ENCODE assay signal across 1 cellular context in the genomic region with DNA sequence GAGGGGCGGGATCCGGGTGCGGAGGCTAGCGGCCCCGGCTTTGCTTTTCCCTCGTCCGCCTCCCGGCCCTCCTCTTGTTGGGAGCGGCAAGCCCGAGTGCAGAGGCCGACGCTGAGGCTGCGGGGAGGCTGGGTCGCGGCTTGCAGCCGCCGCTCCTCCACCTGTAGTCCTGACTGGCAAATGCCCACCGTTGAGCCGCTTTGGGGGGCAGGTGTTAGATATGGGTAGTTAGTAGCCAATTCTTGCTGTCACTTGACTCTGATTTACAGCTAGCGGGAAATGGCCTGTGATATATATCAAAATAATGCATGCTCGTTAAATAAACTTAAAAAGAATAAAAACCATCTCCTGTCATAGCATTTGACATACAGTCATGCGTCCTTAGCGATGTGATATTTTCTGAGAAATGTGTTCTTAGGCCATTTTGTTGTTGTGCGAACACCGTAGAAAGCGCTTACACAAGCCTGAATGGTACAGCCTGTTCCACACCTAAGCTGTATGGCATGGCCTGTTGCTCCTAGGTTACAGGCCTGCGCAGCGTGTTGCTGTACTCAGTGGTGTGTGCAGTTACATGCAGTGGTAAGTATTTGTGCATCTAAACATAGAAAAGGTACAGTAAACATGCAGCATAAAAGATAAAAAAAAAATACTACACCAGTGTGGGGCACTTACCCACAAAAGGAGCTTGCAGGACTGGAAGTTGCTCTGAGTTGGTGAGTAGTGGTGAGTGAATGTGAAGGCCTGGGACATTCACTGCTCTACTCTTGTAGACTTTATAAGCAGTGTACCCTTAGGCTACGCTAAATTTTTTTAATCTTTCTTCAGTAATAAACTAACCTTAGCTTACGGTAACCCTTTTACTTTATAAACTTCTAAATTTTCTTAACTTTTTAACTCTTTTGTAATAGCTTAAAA.
TF ChIP-seq lines count a peak whose summit lies in the region.

No MANE protein-coding gene starts in this region.

TF ChIP-seq in K562, 482 proteins besides CTCF, POLR2A, EP300 and RAD21 (continued from another document and continues in another):
- TF ChIP-seq, protein P1, sequence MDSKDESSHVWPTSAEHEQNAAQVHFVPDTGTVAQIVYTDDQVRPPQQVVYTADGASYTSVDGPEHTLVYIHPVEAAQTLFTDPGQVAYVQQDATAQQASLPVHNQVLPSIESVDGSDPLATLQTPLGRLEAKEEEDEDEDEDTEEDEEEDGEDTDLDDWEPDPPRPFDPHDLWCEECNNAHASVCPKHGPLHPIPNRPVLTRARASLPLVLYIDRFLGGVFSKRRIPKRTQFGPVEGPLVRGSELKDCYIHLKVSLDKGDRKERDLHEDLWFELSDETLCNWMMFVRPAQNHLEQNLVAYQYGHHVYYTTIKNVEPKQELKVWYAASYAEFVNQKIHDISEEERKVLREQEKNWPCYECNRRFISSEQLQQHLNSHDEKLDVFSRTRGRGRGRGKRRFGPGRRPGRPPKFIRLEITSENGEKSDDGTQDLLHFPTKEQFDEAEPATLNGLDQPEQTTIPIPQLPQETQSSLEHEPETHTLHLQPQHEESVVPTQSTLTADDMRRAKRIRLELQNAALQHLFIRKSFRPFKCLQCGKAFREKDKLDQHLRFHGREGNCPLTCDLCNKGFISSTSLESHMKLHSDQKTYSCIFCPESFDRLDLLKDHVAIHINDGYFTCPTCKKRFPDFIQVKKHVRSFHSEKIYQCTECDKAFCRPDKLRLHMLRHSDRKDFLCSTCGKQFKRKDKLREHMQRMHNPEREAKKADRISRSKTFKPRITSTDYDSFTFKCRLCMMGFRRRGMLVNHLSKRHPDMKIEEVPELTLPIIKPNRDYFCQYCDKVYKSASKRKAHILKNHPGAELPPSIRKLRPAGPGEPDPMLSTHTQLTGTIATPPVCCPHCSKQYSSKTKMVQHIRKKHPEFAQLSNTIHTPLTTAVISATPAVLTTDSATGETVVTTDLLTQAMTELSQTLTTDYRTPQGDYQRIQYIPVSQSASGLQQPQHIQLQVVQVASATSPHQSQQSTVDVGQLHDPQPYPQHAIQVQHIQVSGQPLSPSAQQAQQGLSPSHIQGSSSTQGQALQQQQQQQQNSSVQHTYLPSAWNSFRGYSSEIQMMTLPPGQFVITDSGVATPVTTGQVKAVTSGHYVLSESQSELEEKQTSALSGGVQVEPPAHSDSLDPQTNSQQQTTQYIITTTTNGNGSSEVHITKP (IDR thresholded peaks at IDR 0.05; ENCODE audit: partially characterized antibody): peak; percentile 91
- no peak for TF ChIP-seq FOXA1 (IDR thresholded peaks at IDR 0.05; ENCODE audit: borderline replicate concordance)
- TF ChIP-seq MCM2 (IDR thresholded peaks at IDR 0.05; ENCODE audit: low read depth): no peak
- no peak for TF ChIP-seq ZNF253 (CRISPR knock-in tag; conservative IDR thresholded peaks at IDR 0.05)
- 0 out of 2 replicates have a peak, but pooled peaks have one; percentile 21 for TF ChIP-seq PHF21A (IDR thresholded peaks at IDR 0.05; ENCODE audit: borderline replicate concordance, low read depth)
- TF ChIP-seq, protein P2, sequence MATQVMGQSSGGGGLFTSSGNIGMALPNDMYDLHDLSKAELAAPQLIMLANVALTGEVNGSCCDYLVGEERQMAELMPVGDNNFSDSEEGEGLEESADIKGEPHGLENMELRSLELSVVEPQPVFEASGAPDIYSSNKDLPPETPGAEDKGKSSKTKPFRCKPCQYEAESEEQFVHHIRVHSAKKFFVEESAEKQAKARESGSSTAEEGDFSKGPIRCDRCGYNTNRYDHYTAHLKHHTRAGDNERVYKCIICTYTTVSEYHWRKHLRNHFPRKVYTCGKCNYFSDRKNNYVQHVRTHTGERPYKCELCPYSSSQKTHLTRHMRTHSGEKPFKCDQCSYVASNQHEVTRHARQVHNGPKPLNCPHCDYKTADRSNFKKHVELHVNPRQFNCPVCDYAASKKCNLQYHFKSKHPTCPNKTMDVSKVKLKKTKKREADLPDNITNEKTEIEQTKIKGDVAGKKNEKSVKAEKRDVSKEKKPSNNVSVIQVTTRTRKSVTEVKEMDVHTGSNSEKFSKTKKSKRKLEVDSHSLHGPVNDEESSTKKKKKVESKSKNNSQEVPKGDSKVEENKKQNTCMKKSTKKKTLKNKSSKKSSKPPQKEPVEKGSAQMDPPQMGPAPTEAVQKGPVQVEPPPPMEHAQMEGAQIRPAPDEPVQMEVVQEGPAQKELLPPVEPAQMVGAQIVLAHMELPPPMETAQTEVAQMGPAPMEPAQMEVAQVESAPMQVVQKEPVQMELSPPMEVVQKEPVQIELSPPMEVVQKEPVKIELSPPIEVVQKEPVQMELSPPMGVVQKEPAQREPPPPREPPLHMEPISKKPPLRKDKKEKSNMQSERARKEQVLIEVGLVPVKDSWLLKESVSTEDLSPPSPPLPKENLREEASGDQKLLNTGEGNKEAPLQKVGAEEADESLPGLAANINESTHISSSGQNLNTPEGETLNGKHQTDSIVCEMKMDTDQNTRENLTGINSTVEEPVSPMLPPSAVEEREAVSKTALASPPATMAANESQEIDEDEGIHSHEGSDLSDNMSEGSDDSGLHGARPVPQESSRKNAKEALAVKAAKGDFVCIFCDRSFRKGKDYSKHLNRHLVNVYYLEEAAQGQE (CRISPR knock-in tag; IDR thresholded peaks at IDR 0.05; ENCODE audit: low read depth): no peak
- TF ChIP-seq, protein P3, sequence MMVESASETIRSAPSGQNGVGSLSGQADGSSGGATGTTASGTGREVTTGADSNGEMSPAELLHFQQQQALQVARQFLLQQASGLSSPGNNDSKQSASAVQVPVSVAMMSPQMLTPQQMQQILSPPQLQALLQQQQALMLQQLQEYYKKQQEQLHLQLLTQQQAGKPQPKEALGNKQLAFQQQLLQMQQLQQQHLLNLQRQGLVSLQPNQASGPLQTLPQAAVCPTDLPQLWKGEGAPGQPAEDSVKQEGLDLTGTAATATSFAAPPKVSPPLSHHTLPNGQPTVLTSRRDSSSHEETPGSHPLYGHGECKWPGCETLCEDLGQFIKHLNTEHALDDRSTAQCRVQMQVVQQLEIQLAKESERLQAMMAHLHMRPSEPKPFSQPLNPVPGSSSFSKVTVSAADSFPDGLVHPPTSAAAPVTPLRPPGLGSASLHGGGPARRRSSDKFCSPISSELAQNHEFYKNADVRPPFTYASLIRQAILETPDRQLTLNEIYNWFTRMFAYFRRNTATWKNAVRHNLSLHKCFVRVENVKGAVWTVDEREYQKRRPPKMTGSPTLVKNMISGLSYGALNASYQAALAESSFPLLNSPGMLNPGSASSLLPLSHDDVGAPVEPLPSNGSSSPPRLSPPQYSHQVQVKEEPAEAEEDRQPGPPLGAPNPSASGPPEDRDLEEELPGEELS (CRISPR knock-in tag; IDR thresholded peaks at IDR 0.05; ENCODE audit: borderline replicate concordance): peak; percentile 54; the same call in 1 of the 2 replicates
- TF ChIP-seq, protein P4, sequence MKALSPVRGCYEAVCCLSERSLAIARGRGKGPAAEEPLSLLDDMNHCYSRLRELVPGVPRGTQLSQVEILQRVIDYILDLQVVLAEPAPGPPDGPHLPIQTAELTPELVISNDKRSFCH (CRISPR knock-in tag; IDR thresholded peaks at IDR 0.05): no peak
- TF ChIP-seq, protein P4 (tag; IDR thresholded peaks at IDR 0.05): 0 out of 2 replicates have a peak, but pooled peaks have one; percentile 32
- TF ChIP-seq NFE2L1 (tag; IDR thresholded peaks at IDR 0.05; ENCODE audit: borderline replicate concordance, low read depth): no peak
- no peak for TF ChIP-seq CC2D1A (IDR thresholded peaks at IDR 0.05)
- no peak for TF ChIP-seq MBD2 (IDR thresholded peaks at IDR 0.05; ENCODE audit: borderline replicate concordance, low read depth)
- TF ChIP-seq DPF2 (IDR thresholded peaks at IDR 0.05): 0 out of 2 replicates have a peak, but pooled peaks have one; percentile 7
- TF ChIP-seq WHSC1 (IDR thresholded peaks at IDR 0.05; ENCODE audit: low read length): no peak
- TF ChIP-seq, protein P5, sequence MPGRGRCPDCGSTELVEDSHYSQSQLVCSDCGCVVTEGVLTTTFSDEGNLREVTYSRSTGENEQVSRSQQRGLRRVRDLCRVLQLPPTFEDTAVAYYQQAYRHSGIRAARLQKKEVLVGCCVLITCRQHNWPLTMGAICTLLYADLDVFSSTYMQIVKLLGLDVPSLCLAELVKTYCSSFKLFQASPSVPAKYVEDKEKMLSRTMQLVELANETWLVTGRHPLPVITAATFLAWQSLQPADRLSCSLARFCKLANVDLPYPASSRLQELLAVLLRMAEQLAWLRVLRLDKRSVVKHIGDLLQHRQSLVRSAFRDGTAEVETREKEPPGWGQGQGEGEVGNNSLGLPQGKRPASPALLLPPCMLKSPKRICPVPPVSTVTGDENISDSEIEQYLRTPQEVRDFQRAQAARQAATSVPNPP (IDR thresholded peaks at IDR 0.05; ENCODE audit: borderline replicate concordance, insufficient read depth, insufficient read length): no peak
- TF ChIP-seq, protein P6, sequence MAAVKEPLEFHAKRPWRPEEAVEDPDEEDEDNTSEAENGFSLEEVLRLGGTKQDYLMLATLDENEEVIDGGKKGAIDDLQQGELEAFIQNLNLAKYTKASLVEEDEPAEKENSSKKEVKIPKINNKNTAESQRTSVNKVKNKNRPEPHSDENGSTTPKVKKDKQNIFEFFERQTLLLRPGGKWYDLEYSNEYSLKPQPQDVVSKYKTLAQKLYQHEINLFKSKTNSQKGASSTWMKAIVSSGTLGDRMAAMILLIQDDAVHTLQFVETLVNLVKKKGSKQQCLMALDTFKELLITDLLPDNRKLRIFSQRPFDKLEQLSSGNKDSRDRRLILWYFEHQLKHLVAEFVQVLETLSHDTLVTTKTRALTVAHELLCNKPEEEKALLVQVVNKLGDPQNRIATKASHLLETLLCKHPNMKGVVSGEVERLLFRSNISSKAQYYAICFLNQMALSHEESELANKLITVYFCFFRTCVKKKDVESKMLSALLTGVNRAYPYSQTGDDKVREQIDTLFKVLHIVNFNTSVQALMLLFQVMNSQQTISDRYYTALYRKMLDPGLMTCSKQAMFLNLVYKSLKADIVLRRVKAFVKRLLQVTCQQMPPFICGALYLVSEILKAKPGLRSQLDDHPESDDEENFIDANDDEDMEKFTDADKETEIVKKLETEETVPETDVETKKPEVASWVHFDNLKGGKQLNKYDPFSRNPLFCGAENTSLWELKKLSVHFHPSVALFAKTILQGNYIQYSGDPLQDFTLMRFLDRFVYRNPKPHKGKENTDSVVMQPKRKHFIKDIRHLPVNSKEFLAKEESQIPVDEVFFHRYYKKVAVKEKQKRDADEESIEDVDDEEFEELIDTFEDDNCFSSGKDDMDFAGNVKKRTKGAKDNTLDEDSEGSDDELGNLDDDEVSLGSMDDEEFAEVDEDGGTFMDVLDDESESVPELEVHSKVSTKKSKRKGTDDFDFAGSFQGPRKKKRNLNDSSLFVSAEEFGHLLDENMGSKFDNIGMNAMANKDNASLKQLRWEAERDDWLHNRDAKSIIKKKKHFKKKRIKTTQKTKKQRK (IDR thresholded peaks at IDR 0.05; ENCODE audit: borderline replicate concordance, low read depth, low read length): no peak
- TF ChIP-seq JUN (IDR thresholded peaks at IDR 0.05; ENCODE audit: borderline replicate concordance, low read depth, low read length): no peak
- 0 out of 2 replicates have a peak, but pooled peaks have one; percentile 30 for TF ChIP-seq JUN (CRISPR knock-in tag; IDR thresholded peaks at IDR 0.05; ENCODE audit: borderline replicate concordance)
- TF ChIP-seq RBFOX2 (IDR thresholded peaks at IDR 0.05; ENCODE audit: low read depth, low read length): peak; percentile 60
- no peak for TF ChIP-seq HEY1 (CRISPR knock-in tag; IDR thresholded peaks at IDR 0.05; ENCODE audit: borderline replicate concordance)
- no peak for TF ChIP-seq HNRNPK (IDR thresholded peaks at IDR 0.05; ENCODE audit: low read depth, low read length, poor library complexity, severe bottlenecking)
- TF ChIP-seq KLF10 (CRISPR knock-in tag; IDR thresholded peaks at IDR 0.05): no peak
- TF ChIP-seq, protein P7, sequence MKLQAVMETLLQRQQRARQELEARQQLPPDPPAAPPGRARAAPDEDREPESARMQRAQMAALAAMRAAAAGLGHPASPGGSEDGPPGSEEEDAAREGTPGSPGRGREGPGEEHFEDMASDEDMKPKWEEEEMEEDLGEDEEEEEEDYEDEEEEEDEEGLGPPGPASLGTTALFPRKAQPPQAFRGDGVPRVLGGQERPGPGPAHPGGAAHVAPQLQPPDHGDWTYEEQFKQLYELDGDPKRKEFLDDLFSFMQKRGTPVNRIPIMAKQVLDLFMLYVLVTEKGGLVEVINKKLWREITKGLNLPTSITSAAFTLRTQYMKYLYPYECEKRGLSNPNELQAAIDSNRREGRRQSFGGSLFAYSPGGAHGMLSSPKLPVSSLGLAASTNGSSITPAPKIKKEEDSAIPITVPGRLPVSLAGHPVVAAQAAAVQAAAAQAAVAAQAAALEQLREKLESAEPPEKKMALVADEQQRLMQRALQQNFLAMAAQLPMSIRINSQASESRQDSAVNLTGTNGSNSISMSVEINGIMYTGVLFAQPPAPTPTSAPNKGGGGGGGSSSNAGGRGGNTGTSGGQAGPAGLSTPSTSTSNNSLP (IDR thresholded peaks at IDR 0.05; ENCODE audit: borderline replicate concordance, low read depth, low read length): 0 out of 2 replicates have a peak, but pooled peaks have one; percentile 10
- TF ChIP-seq ARNT (IDR thresholded peaks at IDR 0.05): no peak
- TF ChIP-seq C11orf30 (IDR thresholded peaks at IDR 0.05; ENCODE audit: low read depth): no peak
- TF ChIP-seq COPS2 (conservative IDR thresholded peaks at IDR 0.05): no peak
- TF ChIP-seq SRF (CRISPR knock-in tag; IDR thresholded peaks at IDR 0.05): no peak
- TF ChIP-seq, protein P8, sequence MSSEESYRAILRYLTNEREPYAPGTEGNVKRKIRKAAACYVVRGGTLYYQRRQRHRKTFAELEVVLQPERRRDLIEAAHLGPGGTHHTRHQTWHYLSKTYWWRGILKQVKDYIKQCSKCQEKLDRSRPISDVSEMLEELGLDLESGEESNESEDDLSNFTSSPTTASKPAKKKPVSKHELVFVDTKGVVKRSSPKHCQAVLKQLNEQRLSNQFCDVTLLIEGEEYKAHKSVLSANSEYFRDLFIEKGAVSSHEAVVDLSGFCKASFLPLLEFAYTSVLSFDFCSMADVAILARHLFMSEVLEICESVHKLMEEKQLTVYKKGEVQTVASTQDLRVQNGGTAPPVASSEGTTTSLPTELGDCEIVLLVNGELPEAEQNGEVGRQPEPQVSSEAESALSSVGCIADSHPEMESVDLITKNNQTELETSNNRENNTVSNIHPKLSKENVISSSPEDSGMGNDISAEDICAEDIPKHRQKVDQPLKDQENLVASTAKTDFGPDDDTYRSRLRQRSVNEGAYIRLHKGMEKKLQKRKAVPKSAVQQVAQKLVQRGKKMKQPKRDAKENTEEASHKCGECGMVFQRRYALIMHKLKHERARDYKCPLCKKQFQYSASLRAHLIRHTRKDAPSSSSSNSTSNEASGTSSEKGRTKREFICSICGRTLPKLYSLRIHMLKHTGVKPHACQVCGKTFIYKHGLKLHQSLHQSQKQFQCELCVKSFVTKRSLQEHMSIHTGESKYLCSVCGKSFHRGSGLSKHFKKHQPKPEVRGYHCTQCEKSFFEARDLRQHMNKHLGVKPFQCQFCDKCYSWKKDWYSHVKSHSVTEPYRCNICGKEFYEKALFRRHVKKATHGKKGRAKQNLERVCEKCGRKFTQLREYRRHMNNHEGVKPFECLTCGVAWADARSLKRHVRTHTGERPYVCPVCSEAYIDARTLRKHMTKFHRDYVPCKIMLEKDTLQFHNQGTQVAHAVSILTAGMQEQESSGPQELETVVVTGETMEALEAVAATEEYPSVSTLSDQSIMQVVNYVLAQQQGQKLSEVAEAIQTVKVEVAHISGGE (CRISPR knock-in tag; IDR thresholded peaks at IDR 0.05): no peak
